ENCODE assay signal across 24 cellular contexts in genomic region chr12:57761391-57761998, GRCh38. TPM values are rescaled to one million over a fixed set of nuclear protein-coding genes. Genes with fewer than 3 reads are reported as not detected.
"Had no signal": no experiment of that assay in that cellular context is flagged by ENCODE, and none has a peak within 500 bp of the region (broad histone marks: within the 10 kb centered on the region; RNA-seq: fewer than 3 reads in every experiment).

No MANE protein-coding gene starts in this region.

- H3K27me3 ChIP-seq: ascending aorta, body of pancreas had no signal

- H3K9me3 Mint-ChIP-seq: activated CD8-positive, alpha-beta T cell treated with anti-CD3 and anti-CD28 coated beads for 36 hours; activated naive CD4-positive, alpha-beta T cell treated with anti-CD3 and anti-CD28 coated beads, Interleukin-2, amount 50 U/mL, for 72 hours; activated naive CD8-positive, alpha-beta T cell treated with anti-CD3 and anti-CD28 coated beads, Interleukin-2, amount 50 U/mL, for 24 hours; central memory CD8-positive, alpha-beta T cell; T-cell had no signal

- DNase-seq: activated CD4-positive, alpha-beta T cell treated with anti-CD3 and anti-CD28 coated beads for 4 hours; activated CD8-positive, alpha-beta memory T cell treated with anti-CD3 and anti-CD28 coated beads, Interleukin-2, amount 50 U/mL, for 4 hours; activated CD8-positive, alpha-beta T cell treated with anti-CD3 and anti-CD28 coated beads for 36 hours; activated naive CD8-positive, alpha-beta T cell treated with anti-CD3 and anti-CD28 coated beads, Interleukin-2, amount 50 U/mL, for 24 hours; amniotic stem cell; body of pancreas; IMR-90; KG1; NCI-H1092; NCI-H1417; NCI-H2029 treated with DMSO at 0.1 percent for 48 hours; NCI-H345; NCI-H510A; NCI-H526 treated with DMSO at 0.1 percent for 48 hours; PC-9; SIG-M5; T-cell; T-helper 2 cell; T1000 had no signal

- H3K27ac Mint-ChIP-seq: activated CD8-positive, alpha-beta T cell treated with anti-CD3 and anti-CD28 coated beads for 36 hours; activated naive CD8-positive, alpha-beta T cell treated with anti-CD3 and anti-CD28 coated beads, Interleukin-2, amount 50 U/mL, for 24 hours; T-cell had no signal

- H3K4me3 ChIP-seq: ascending aorta, body of pancreas, PC-9, SK-N-MC had no signal

- ATAC-seq: activated CD4-positive, CD25-positive, alpha-beta regulatory T cell treated with anti-CD3 and anti-CD28 coated beads, Interleukin-2, amount 50 U/mL, for 24 hours; activated CD8-positive, alpha-beta T cell treated with anti-CD3 and anti-CD28 coated beads for 36 hours; activated naive CD4-positive, alpha-beta T cell treated with anti-CD3 and anti-CD28 coated beads, Interleukin-2, amount 50 U/mL, for 72 hours; activated naive CD8-positive, alpha-beta T cell treated with anti-CD3 and anti-CD28 coated beads, Interleukin-2, amount 50 U/mL, for 24 hours; body of pancreas; T-cell had no signal

- H3K4me3 Mint-ChIP-seq: activated CD8-positive, alpha-beta T cell treated with anti-CD3 and anti-CD28 coated beads for 36 hours; activated naive CD8-positive, alpha-beta T cell treated with anti-CD3 and anti-CD28 coated beads, Interleukin-2, amount 50 U/mL, for 24 hours; central memory CD8-positive, alpha-beta T cell; T-cell had no signal

RNA-seq across cellular contexts. Expression of gene CYP27B1, which starts 5.4 kb away (rescaled TPM):
- total RNA-seq: ascending aorta had no signal
